8 cellular contexts compared by ENCODE assay signal in genomic region chr4:15005474-15006115, GRCh38. TPM values are rescaled to one million over a fixed set of nuclear protein-coding genes. Genes with fewer than 3 reads are reported as not detected.
DNase-seq lines count a peak whose midpoint lies in the region; ATAC-seq, FAIRE-seq and TF ChIP-seq lines count a peak whose summit lies in the region.

No MANE protein-coding gene starts in this region.

- POLR2A ChIA-PET in activated B cell treated with CpG ODN at 0.5 μM for 24 hours (lab: Charles Lee) = interaction anchor here (0.7 kb wide), 1 partner anchor 677 kb away, joined by 4 read pairs; no protein-coding TSS in a partner anchor

- WGBS in small intestine, 3 donors = 9 to 34% (median 25%) methylated on average over 4 of the region's 4 CpGs

- no peaks in the 10 kb centered on the region for H3K36me3 ChIP-seq in GM23338 (ENCODE audit: insufficient read depth)
- H3K36me3 ChIP-seq in small intestine (ENCODE audit: control insufficient read depth in 2 of 2, insufficient read depth in 2 of 2, low read length in 2 of 2) = no peaks in the 10 kb centered on the region

- H3K27me3 Mint-ChIP-seq in GM23338 (ENCODE audit: insufficient read depth, low read depth, poor library complexity) (peaks cover 14% of the 10 kb centered on the region), activated B cell treated with CpG ODN at 0.5 μM for 24 hours (no peaks in the 10 kb centered on the region), glutamatergic neuron (ENCODE audit: unreplicated experiment) (peaks cover 5% of the 10 kb centered on the region)

- ATAC-seq in GM23338 = no peak
- ATAC-seq in activated B cell treated with CpG ODN at 0.5 μM for 24 hours (ENCODE audit: low read depth) = no peak
- ATAC-seq in HG03135 (IDR thresholded peaks at IDR 0.05; ENCODE audit: unreplicated experiment) = no peak
- no peak for ATAC-seq in HG03571 (IDR thresholded peaks at IDR 0.05; ENCODE audit: unreplicated experiment)

- H3K27ac Mint-ChIP-seq in GM23338 = no peak overlapping the region
- H3K27ac Mint-ChIP-seq in activated B cell treated with CpG ODN at 0.5 μM for 24 hours = peak overlapping the region; percentile 90
- H3K27ac Mint-ChIP-seq in glutamatergic neuron (ENCODE audit: unreplicated experiment) = peak overlapping the region; percentile 90

- H3K27me3 ChIP-seq in GM23338 (ENCODE audit: insufficient read depth) = peaks cover 29% of the 10 kb centered on the region
- H3K27me3 ChIP-seq in small intestine (ENCODE audit: control insufficient read depth in 2 of 2, insufficient read depth in 2 of 2, low read length in 2 of 2) = no peaks in the 10 kb centered on the region

- CTCF ChIA-PET in activated B cell treated with CpG ODN at 0.5 μM for 24 hours (lab: Charles Lee) = no interaction called here

- H3K4me3 ChIP-seq in GM23338 (peak overlapping the region; percentile 68), small intestine (ENCODE audit: low read depth in 1 of 2, low read length in 2 of 2) (peak overlapping the region in 1 of 2 donors; percentile 98)

- H4K20me1 ChIP-seq in GM23338 (replicated peaks; ENCODE audit: insufficient read depth) = no peaks in the 10 kb centered on the region

- no peaks in the 10 kb centered on the region; the same call in 1 of the 2 replicates for H3K79me2 ChIP-seq in GM23338 (replicated peaks; ENCODE audit: insufficient read depth)

- peaks cover 57% of the 10 kb centered on the region for H3K4me1 ChIP-seq in GM23338 (ENCODE audit: insufficient read depth)
- peaks cover 0 to 5% of the 10 kb centered on the region in 2 donors for H3K4me1 ChIP-seq in small intestine (ENCODE audit: control insufficient read depth in 2 of 2, insufficient read depth in 1 of 2, low read depth in 1 of 2, low read length in 1 of 2)

- peak overlapping the region; percentile 74 for H3K4me3 Mint-ChIP-seq in GM23338
- H3K4me3 Mint-ChIP-seq in activated B cell treated with CpG ODN at 0.5 μM for 24 hours = peak overlapping the region; percentile 91
- peak overlapping the region; percentile 86 for H3K4me3 Mint-ChIP-seq in glutamatergic neuron (ENCODE audit: unreplicated experiment)

- H3K4me2 ChIP-seq in GM23338 = peak overlapping the region; percentile 90

- H3K9me3 Mint-ChIP-seq in GM23338 (no peaks in the 10 kb centered on the region; the same call in 2 of the 3 replicates), activated B cell treated with CpG ODN at 0.5 μM for 24 hours (no peaks in the 10 kb centered on the region), glutamatergic neuron (ENCODE audit: unreplicated experiment) (peaks cover 5% of the 10 kb centered on the region)

- DNase-seq in GM23338 (ENCODE audit: low spot score) = no peak
- no peak for DNase-seq in activated B cell treated with CpG ODN at 0.5 μM for 24 hours
- DNase-seq in glutamatergic neuron = no peak
- no peak for DNase-seq in small intestine
- no peak for DNase-seq in NAMALWA (ENCODE audit: low spot score)
- DNase-seq in HTR-8/SVneo (ENCODE audit: insufficient read length, low spot score) = no peak

- FAIRE-seq in small intestine (lab: Jason Lieb, UNC) (peak; percentile 19), HTR-8/SVneo (lab: Jason Lieb, UNC) (no peak)

- no peaks in the 10 kb centered on the region for H3K9me3 ChIP-seq in small intestine (ENCODE audit: control insufficient read depth, low read depth)

- TF ChIP-seq CTCF in GM23338 (conservative IDR thresholded peaks at IDR 0.05; ENCODE audit: low read depth in 2 of 2) (no peak), activated B cell treated with CpG ODN at 0.5 μM for 24 hours (IDR thresholded peaks at IDR 0.05) (no peak), glutamatergic neuron (IDR thresholded peaks at IDR 0.05; ENCODE audit: partially characterized antibody, unreplicated experiment) (no peak)

- H3K36me3 Mint-ChIP-seq in GM23338 (ENCODE audit: low read depth) (peaks cover 3% of the 10 kb centered on the region; the same call in 1 of the 3 replicates), activated B cell treated with CpG ODN at 0.5 μM for 24 hours (ENCODE audit: low read depth) (peaks cover 25% of the 10 kb centered on the region), glutamatergic neuron (ENCODE audit: unreplicated experiment) (peaks cover 6% of the 10 kb centered on the region)

- H3K27ac ChIP-seq in GM23338 (ENCODE audit: low read depth) (no peak overlapping the region), small intestine (ENCODE audit: low read depth in 1 of 2, low read length in 1 of 2) (peak overlapping the region; percentile 99 to 100)

- H2AFZ ChIP-seq in GM23338 = no peak overlapping the region

- H3K9me2 ChIP-seq in GM23338 (ENCODE audit: insufficient read depth) = no peaks in the 10 kb centered on the region

- peaks cover 47% of the 10 kb centered on the region for H3K4me1 Mint-ChIP-seq in GM23338
- peaks cover 23% of the 10 kb centered on the region for H3K4me1 Mint-ChIP-seq in activated B cell treated with CpG ODN at 0.5 μM for 24 hours
- peaks cover 20% of the 10 kb centered on the region for H3K4me1 Mint-ChIP-seq in glutamatergic neuron (ENCODE audit: low read depth, unreplicated experiment)

- H3F3A ChIP-seq in GM23338 (replicated peaks; ENCODE audit: low read depth) = no peaks in the 10 kb centered on the region

- intact Hi-C loops in activated B cell treated with CpG ODN at 0.5 μM for 24 hours (cut with micrococcal nuclease) = loop anchor here (10.0 kb wide), 2 partner anchors 701 to 769 kb away; partner anchors contain the start of gene CD38

TF ChIP-seq in GM23338, 12 proteins besides CTCF, POLR2A, EP300 and RAD21:
- TF ChIP-seq CREB1 (CRISPR knock-in tag; IDR thresholded peaks at IDR 0.05; ENCODE audit: low read depth) (no peak), EZH2 (IDR thresholded peaks at IDR 0.05; ENCODE audit: low read depth, unreplicated experiment) (peak; percentile 13), STAT1 (IDR thresholded peaks at IDR 0.05; ENCODE audit: unreplicated experiment) (no peak), NANOG (IDR thresholded peaks at IDR 0.05; ENCODE audit: borderline replicate concordance) (no peak)

RNA-seq across cellular contexts. Expression of gene CPEB2, which starts 3.3 kb away (rescaled TPM):
- 2.0 and 2.4 TPM in 2 replicates for total RNA-seq in GM23338 (2014; rRNA removed; shearing (Covaris generic))
- polyA plus RNA-seq in GM23338 (2016; fragmentation: Nextera tagmentation; extraction: Ambion mirVana) (0.54 and 0.66 TPM in 2 replicates), small intestine (1 to 10 TPM; 5.4 to 9.4 (median 7.3) TPM)
- total RNA-seq in activated B cell treated with CpG ODN at 0.5 μM for 24 hours (6.9 and 7.2 TPM in 2 replicates), glutamatergic neuron (ENCODE audit: unreplicated experiment) (52.6 TPM)
